8 cellular contexts compared by ENCODE assay signal in the genomic region with DNA sequence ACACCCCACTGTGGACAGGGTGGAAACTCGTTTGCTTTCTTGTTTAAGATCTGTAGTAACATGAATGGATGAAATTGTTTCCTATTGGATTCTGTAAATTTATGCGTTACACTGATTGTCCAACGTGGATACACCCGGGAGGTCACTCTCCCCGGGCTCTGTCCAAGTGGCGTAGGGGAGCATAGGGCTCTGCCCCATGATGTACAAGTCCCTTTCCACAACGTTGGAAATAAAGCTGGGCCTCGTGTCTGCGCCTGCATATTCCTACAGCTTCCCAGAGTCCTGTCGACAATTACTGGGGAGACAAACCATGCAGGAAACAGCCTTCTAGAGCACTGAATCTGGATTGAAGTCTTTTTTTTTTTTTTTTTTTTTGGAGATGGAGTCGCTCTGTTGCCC. TPM values are rescaled to one million over a fixed set of nuclear protein-coding genes. Genes with fewer than 3 reads are reported as not detected.
DNase-seq lines count a peak whose midpoint lies in the region; ATAC-seq and TF ChIP-seq lines count a peak whose summit lies in the region.

No MANE protein-coding gene starts in this region.

- H3K27me3 ChIP-seq in Panc1 (ENCODE audit: control insufficient read depth, insufficient read depth, low read length) (no peaks in the 10 kb centered on the region), neuronal stem cell (ENCODE audit: control insufficient read depth in 3 of 3, insufficient read depth in 3 of 3, low read depth in 1 of 3, low read length in 3 of 3) (no peaks in the 10 kb centered on the region)
- H3K27me3 ChIP-seq in effector memory CD4-positive, alpha-beta T cell (replicated peaks; ENCODE audit: control insufficient read depth, insufficient read depth, low read length, poor library complexity, severe bottlenecking) = no peaks in the 10 kb centered on the region

- no peak for ATAC-seq in Panc1

- WGBS in neuronal stem cell (ENCODE audit: extremely low coverage in 2 of 2, insufficient read length in 2 of 2, insufficient replicate concordance in 1 of 2), 2 donors = no CpG with 5 or more reads among the region's 11 CpGs

- H2AK5ac ChIP-seq in neuronal stem cell (ENCODE audit: low read depth, low read length) = no peak overlapping the region

- no peaks in the 10 kb centered on the region for H3K79me1 ChIP-seq in neuronal stem cell (ENCODE audit: low read depth, low read length)

- H2AFZ ChIP-seq in neuronal stem cell (ENCODE audit: low read length) = no peak overlapping the region

- in situ Hi-C loops in Panc1 (cut with HindIII; ENCODE audit: low pct_unique_long_range_greater_than_20kb, low sequenced_read_pairs) = no loop called here

- H2BK5ac ChIP-seq in neuronal stem cell (ENCODE audit: low read length) = no peak overlapping the region

- H3K9me3 ChIP-seq in Panc1 (ENCODE audit: control insufficient read depth, insufficient read depth, low read depth, low read length) (no peaks in the 10 kb centered on the region), neuronal stem cell (replicated peaks in 1 of 2; ENCODE audit: control insufficient read depth in 2 of 2, insufficient read depth in 1 of 2, low read depth in 1 of 2, low read length in 2 of 2) (peaks cover 2 to 3% of the 10 kb centered on the region in 2 donors)
- no peaks in the 10 kb centered on the region for H3K9me3 ChIP-seq in effector memory CD4-positive, alpha-beta T cell (ENCODE audit: control insufficient read depth, low read length)

- H4K91ac ChIP-seq in neuronal stem cell (ENCODE audit: low read depth, low read length, poor library complexity) = no peak overlapping the region

- no peak overlapping the region for H3K18ac ChIP-seq in neuronal stem cell (ENCODE audit: low read length)

- no peak overlapping the region for H2BK15ac ChIP-seq in neuronal stem cell (ENCODE audit: low read length)

- no peak overlapping the region for H3K4ac ChIP-seq in neuronal stem cell (ENCODE audit: low read length)

- no peak overlapping the region for H2BK120ac ChIP-seq in neuronal stem cell (ENCODE audit: low read depth, low read length)

- POLR2A ChIA-PET in Panc1 (lab: Charles Lee) = interaction anchor here (0.6 kb wide), 1 partner anchor 815 kb away, joined by 7 read pairs; no protein-coding TSS in a partner anchor

- peak overlapping the region; percentile 100 for H3K27ac ChIP-seq in Panc1 (ENCODE audit: low read length)
- peak overlapping the region; percentile 78 for H3K27ac ChIP-seq in effector memory CD4-positive, alpha-beta T cell (ENCODE audit: insufficient read depth, low read length, poor library complexity, severe bottlenecking)
- H3K27ac ChIP-seq in neuronal stem cell (replicated peaks; ENCODE audit: low read length) = peak overlapping the region; percentile 62

- H3K14ac ChIP-seq in neuronal stem cell (ENCODE audit: low read length) = no peak overlapping the region

- no peak overlapping the region for H4K8ac ChIP-seq in neuronal stem cell (ENCODE audit: low read depth, low read length)

- BruUV-seq in Panc1 (replicated peaks; lab: Mats Ljungman, UMichigan) = no TSS peak

- H3K23ac ChIP-seq in neuronal stem cell (ENCODE audit: low read depth, low read length, poor library complexity) = no peak overlapping the region

- H3K4me2 ChIP-seq in neuronal stem cell (ENCODE audit: insufficient read depth, low read length, poor library complexity, severe bottlenecking) = peak overlapping the region; percentile 76

- H3K4me1 ChIP-seq in Panc1 (ENCODE audit: control insufficient read depth, insufficient read depth, low read length) = peaks cover 29% of the 10 kb centered on the region
- H3K4me1 ChIP-seq in effector memory CD4-positive, alpha-beta T cell (ENCODE audit: control insufficient read depth, insufficient read depth, low read length, poor library complexity, severe bottlenecking) = peaks cover 47% of the 10 kb centered on the region
- H3K4me1 ChIP-seq in neuronal stem cell (ENCODE audit: control insufficient read depth in 2 of 2, insufficient read depth in 1 of 2, low read depth in 1 of 2, low read length in 2 of 2) = peaks cover 9 to 19% of the 10 kb centered on the region in 2 donors

- no peak overlapping the region for H3K9ac ChIP-seq in neuronal stem cell (ENCODE audit: low read depth, low read length, poor library complexity)

- H3K4me3 ChIP-seq in GM12864 (ENCODE audit: low read depth, low read length) = peak overlapping the region; percentile 93
- H3K4me3 ChIP-seq in Panc1 (ENCODE audit: low read depth in 2 of 2, low read length in 2 of 2) = peak overlapping the region; percentile 81 to 96
- H3K4me3 ChIP-seq in effector memory CD4-positive, alpha-beta T cell (ENCODE audit: insufficient read depth, low read depth, low read length, poor library complexity, severe bottlenecking) = peak overlapping the region; percentile 79
- H3K4me3 ChIP-seq in neuronal stem cell (ENCODE audit: low read length in 2 of 2) = peak overlapping the region; percentile 71 to 91

- TF ChIP-seq CTCF in GM12864 (IDR thresholded peaks at IDR 0.05; ENCODE audit: low read depth, low read length, missing control alignments) (no peak), Panc1 (IDR thresholded peaks at IDR 0.05) (no peak)

- no peak overlapping the region for H2BK12ac ChIP-seq in neuronal stem cell (ENCODE audit: low read length)

- CTCF ChIA-PET in Panc1 (lab: Charles Lee) = no interaction called here

- DNase-seq in GM12864 (ENCODE audit: low read depth) (no peak), Panc1 (ENCODE audit: low read depth, low spot score) (no peak), neuronal stem cell (ENCODE audit: low spot score) (no peak), NCI-H2196 (lab: John Stamatoyannopoulos, UW; ENCODE audit: unreplicated experiment) (no peak), nucleus accumbens (lab: John Stamatoyannopoulos, UW) (no peak), HPDE6-E6E7 (ENCODE audit: extremely low spot score) (no peak), CD1c-positive myeloid dendritic cell (ENCODE audit: extremely low spot score) (no peak)
- DNase-seq in effector memory CD4-positive, alpha-beta T cell = no peak

- peaks cover 36% of the 10 kb centered on the region for H3K36me3 ChIP-seq in Panc1 (ENCODE audit: control insufficient read depth, insufficient read depth, low read length)
- peaks cover 17% of the 10 kb centered on the region for H3K36me3 ChIP-seq in effector memory CD4-positive, alpha-beta T cell (ENCODE audit: control insufficient read depth, insufficient read depth, low read length)
- peaks cover 28 to 54% of the 10 kb centered on the region in 2 donors for H3K36me3 ChIP-seq in neuronal stem cell (replicated peaks in 1 of 2; ENCODE audit: control insufficient read depth in 2 of 2, insufficient read depth in 2 of 2, low read length in 2 of 2)

- intact Hi-C loops in Panc1 (cut with micrococcal nuclease; ENCODE audit: unreplicated experiment) = no loop called here

RNA-seq across cellular contexts. Expression of a gene that starts 1.4 kb away (rescaled TPM):
- 61.2 TPM for total RNA-seq in Panc1 (2021; ENCODE audit: unreplicated experiment)
- 57.8 TPM for polyA plus RNA-seq in Panc1 (2012; ENCODE audit: insufficient read length)
- 43.1 TPM for polyA plus RNA-seq in neuronal stem cell (2013, experiment 1 of 2)
- polyA plus RNA-seq in neuronal stem cell (2013, experiment 2 of 2) = 42.3 TPM

RNA-seq across cellular contexts. Expression of a gene that starts 45.6 kb away (rescaled TPM):
- 39.1 TPM for total RNA-seq in Panc1 (2021; ENCODE audit: unreplicated experiment)
- polyA plus RNA-seq in Panc1 (2012; ENCODE audit: insufficient read length) = 21.7 TPM
- 27.6 TPM for polyA plus RNA-seq in neuronal stem cell (2013, experiment 1 of 2)
- 26.0 TPM for polyA plus RNA-seq in neuronal stem cell (2013, experiment 2 of 2)
